ENCODE assay signal across 9 cellular contexts in the genomic region with DNA sequence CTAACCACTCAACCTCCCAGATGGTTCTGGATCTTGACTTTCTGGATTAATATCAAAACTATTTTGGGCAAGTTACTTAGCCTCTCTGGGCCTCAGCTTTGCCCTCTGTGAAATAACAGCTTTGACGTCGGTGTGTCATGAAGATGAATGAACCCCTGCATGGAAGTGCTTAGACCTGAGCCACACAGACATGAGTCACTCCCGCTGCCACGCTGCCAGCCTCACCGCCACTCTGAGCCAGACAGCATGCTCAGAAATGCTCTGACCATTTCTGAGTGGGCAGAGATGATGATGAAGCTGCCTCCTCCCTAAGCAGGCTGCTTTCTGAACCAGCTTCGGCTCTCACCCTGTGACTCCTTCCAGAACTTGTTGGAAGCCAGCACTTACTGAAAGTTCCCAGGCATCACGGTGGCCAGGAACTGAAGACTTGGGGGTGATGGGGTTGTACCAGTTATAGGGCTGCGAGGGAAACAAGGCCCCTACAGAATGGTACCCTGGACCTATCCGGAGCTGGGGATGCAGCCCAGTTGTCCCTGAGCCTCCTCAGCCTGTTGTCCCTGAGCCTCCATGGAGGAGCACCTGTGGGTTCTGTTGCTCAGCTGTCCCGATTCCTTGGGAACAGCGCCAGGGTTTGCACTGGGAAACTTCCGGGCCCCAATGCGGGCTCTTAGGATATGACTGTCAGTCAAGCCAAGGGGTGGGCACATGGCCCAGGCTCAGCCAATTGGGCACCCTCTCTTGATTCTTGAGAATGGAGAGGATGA. TPM values are rescaled to one million over a fixed set of nuclear protein-coding genes. Genes with fewer than 3 reads are reported as not detected.
DNase-seq lines count a peak whose midpoint lies in the region; ATAC-seq, FAIRE-seq and TF ChIP-seq lines count a peak whose summit lies in the region.
"Had no signal": no experiment of that assay in that cellular context is flagged by ENCODE, and none has a peak within 500 bp of the region (broad histone marks: within the 10 kb centered on the region; RNA-seq: fewer than 3 reads in every experiment).

No MANE protein-coding gene starts in this region.

- FAIRE-seq in GM12892 (lab: Jason Lieb, UNC), result no peak

- no peak overlapping the region for H3K27ac ChIP-seq in cardiac muscle cell
- H3K27ac ChIP-seq: 22Rv1 had no signal

- H3K9me3 ChIP-seq in cardiac muscle cell (ENCODE audit: low read depth), result no peaks in the 10 kb centered on the region

- DNase-seq in DMS 273 (lab: John Stamatoyannopoulos, UW; ENCODE audit: unreplicated experiment), result peak; percentile 62
- DNase-seq in DMS 273 treated with DMSO at 0.1 percent for 48 hours (lab: John Stamatoyannopoulos, UW), result no peak
- peak; percentile 28 for DNase-seq in activated T-cell treated with anti-CD3 and anti-CD28 coated beads for 4 hours
- DNase-seq in cardiac muscle cell (ENCODE audit: low read depth in 1 of 2, low spot score in 1 of 2), result peak; percentile 28 to 30
- peak; percentile 46 to 64 for DNase-seq in stimulated activated CD8-positive, alpha-beta memory T cell treated with anti-CD3 and anti-CD28 coated beads, Interleukin-2, amount 100 ng/mL, for 48 hours (ENCODE audit: low read depth in 2 of 2)
- no peak for DNase-seq in GM12892 (ENCODE audit: insufficient read length)

- TF ChIP-seq CTCF in cardiac muscle cell (IDR thresholded peaks at IDR 0.05; ENCODE audit: low read depth, low read length), result no peak

- no peak for ATAC-seq in GM18907 (IDR thresholded peaks at IDR 0.05; ENCODE audit: unreplicated experiment)
- no peak for ATAC-seq in HG03045 (IDR thresholded peaks at IDR 0.05; ENCODE audit: unreplicated experiment)

- H3K4me3 ChIP-seq in cardiac muscle cell, result no peak overlapping the region

- H3K27me3 ChIP-seq in cardiac muscle cell, result no peaks in the 10 kb centered on the region

- no peak for TF ChIP-seq POLR2A in GM12892 (IDR thresholded peaks at IDR 0.05; ENCODE audit: low read depth, low read length)

- peaks cover 31% of the 10 kb centered on the region for H3K4me1 ChIP-seq in cardiac muscle cell (ENCODE audit: low read depth)

- no peaks in the 10 kb centered on the region for H3K36me3 ChIP-seq in cardiac muscle cell

RNA-seq across cellular contexts. Expression of gene CCDC197, which starts 2.0 kb away (rescaled TPM):
- total RNA-seq in cardiac muscle cell, result not detected in 2 replicates
- 0.21 TPM in 1 of 2 replicates, not detected in the other for polyA plus RNA-seq in cardiac muscle cell
- not detected for polyA plus RNA-seq in GM12892 (2012; ENCODE audit: missing spikeins)

RNA-seq across cellular contexts. Expression of gene ASB2, which starts 18.7 kb away (rescaled TPM):
- 208 and 240 TPM in 2 replicates for total RNA-seq in cardiac muscle cell
- polyA plus RNA-seq in cardiac muscle cell, result 165 and 191 TPM in 2 replicates
- 25.2 TPM for polyA plus RNA-seq in GM12892 (2012; ENCODE audit: missing spikeins)

RNA-seq across cellular contexts. Expression of gene OTUB2, which starts 31.0 kb away (rescaled TPM):
- 2.4 and 4.1 TPM in 2 replicates for total RNA-seq in cardiac muscle cell
- 4.3 and 4.4 TPM in 2 replicates for polyA plus RNA-seq in cardiac muscle cell
- polyA plus RNA-seq in GM12892 (2012; ENCODE audit: missing spikeins), result 0.57 TPM

Comparison
In these comparisons a context has a peak if more than half of its experiments do, and no peak if none do; other contexts are left out.
1. DNase-seq: peak in DMS 273 (single experiment), activated T-cell treated with anti-CD3 and anti-CD28 coated beads for 4 hours (single experiment), cardiac muscle cell (2 of 2) and stimulated activated CD8-positive, alpha-beta memory T cell treated with anti-CD3 and anti-CD28 coated beads, Interleukin-2, amount 100 ng/mL, for 48 hours (2 of 2); none in DMS 273 treated with DMSO at 0.1 percent for 48 hours (single experiment) and GM12892 (single experiment).